Comparison of ENCODE assay signal across 7 cellular contexts in the genomic region with DNA sequence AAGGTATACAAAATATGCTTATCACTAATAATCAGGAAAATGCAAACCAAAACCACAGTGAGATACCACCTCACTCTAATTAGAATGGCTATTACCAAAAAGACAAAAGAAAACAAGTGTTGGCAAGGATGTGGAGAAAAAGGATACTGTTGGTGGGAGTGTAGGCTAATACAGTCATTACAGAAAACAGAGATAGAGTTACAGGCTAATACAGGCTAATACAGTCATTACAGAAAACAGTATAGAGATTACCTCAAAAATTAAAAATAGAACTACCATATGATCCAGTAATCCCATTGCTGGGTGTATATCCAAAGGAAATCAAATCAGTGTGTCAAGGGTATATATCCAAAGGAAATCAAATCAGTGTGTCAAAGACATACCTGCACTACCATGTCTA.
"Had no signal": no experiment of that assay in that cellular context is flagged by ENCODE, and none has a peak within 500 bp of the region (broad histone marks: within the 10 kb centered on the region; RNA-seq: fewer than 3 reads in every experiment).

No MANE protein-coding gene starts in this region.

- DNase-seq: GDM1, GF-D8 had no signal

- FAIRE-seq: G401.6, GM12891, GM12892, GM18507, GM19239 had no signal
